8 cellular contexts compared by ENCODE assay signal in the genomic region with DNA sequence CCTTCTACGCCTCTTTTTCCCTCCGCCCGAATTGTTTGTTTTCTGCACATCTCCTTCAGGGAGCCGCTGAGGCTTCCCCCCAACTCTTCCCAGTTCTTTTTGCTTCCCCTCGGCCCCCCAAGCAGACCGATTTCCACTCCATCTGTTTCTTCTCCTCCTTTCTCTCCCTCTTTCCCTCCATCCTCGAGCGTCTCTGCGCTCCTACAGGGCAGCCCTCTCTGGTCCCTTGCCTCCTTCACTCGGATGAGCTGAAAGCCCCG. TPM values are rescaled to one million over a fixed set of nuclear protein-coding genes. Genes with fewer than 3 reads are reported as not detected.
DNase-seq lines count a peak whose midpoint lies in the region; ATAC-seq and TF ChIP-seq lines count a peak whose summit lies in the region.

No MANE protein-coding gene starts in this region.

- DNase-seq in Panc1 (ENCODE audit: low read depth, low spot score) = no peak
- DNase-seq in esophagus muscularis mucosa (ENCODE audit: extremely low spot score) = no peak
- no peak for DNase-seq in iPS-NIHi11 (ENCODE audit: low spot score)
- DNase-seq in HT-29 (ENCODE audit: low spot score) = no peak

- H3K4me1 ChIP-seq in ES-I3 (ENCODE audit: insufficient read depth, low read length) = peaks cover 10% of the 10 kb centered on the region
- H3K4me1 ChIP-seq in Panc1 (ENCODE audit: control insufficient read depth, insufficient read depth, low read length) = peaks cover 11% of the 10 kb centered on the region
- H3K4me1 ChIP-seq in esophagus muscularis mucosa = peaks cover 46 to 77% (median 71%) of the 10 kb centered on the region in 4 donors
- H3K4me1 ChIP-seq in rectal smooth muscle tissue (ENCODE audit: control insufficient read depth, insufficient read depth, low read length) = peaks cover 2% of the 10 kb centered on the region

- H3K27me3 ChIP-seq in Panc1 (ENCODE audit: control insufficient read depth, insufficient read depth, low read length) (peaks cover 31% of the 10 kb centered on the region), esophagus muscularis mucosa (peaks cover 0 to 100% (median 93%) of the 10 kb centered on the region in 4 donors), rectal smooth muscle tissue (ENCODE audit: control insufficient read depth, insufficient read depth, low read length) (peaks cover 83% of the 10 kb centered on the region)

- POLR2A ChIA-PET in Panc1 (lab: Charles Lee) = no interaction called here

- no peak for TF ChIP-seq POLR2A in esophagus muscularis mucosa (IDR thresholded peaks at IDR 0.05; ENCODE audit: low read depth)

- peak; percentile 14 for ATAC-seq in Panc1
- ATAC-seq in GM18867 (IDR thresholded peaks at IDR 0.05; ENCODE audit: unreplicated experiment) = no peak
- no peak for ATAC-seq in GM18868 (IDR thresholded peaks at IDR 0.05; ENCODE audit: unreplicated experiment)

- H3K4me3 ChIP-seq in Panc1 (ENCODE audit: low read depth in 2 of 2, low read length in 2 of 2) (peak overlapping the region; percentile 49 to 57), esophagus muscularis mucosa (peak overlapping the region; percentile 36 to 41 (median 40)), rectal smooth muscle tissue (ENCODE audit: low read length) (peak overlapping the region; percentile 57)

- in situ Hi-C loops in Panc1 (cut with HindIII; ENCODE audit: low pct_unique_long_range_greater_than_20kb, low sequenced_read_pairs) = no loop called here

- CTCF ChIA-PET in Panc1 (lab: Charles Lee) = interaction anchor here (0.9 to 1.3 kb wide), 2 partner anchors 9 to 239 kb away, joined by 3 to 7 read pairs; no protein-coding TSS in a partner anchor

- intact Hi-C loops in Panc1 (cut with micrococcal nuclease; ENCODE audit: unreplicated experiment) = loop anchor here (5.0 kb wide), 1 partner anchor 225 kb away; no protein-coding TSS in a partner anchor
- intact Hi-C loops in esophagus muscularis mucosa (cut with DNase I) = no loop called here

- TF ChIP-seq EP300 in esophagus muscularis mucosa (IDR thresholded peaks at IDR 0.05) = no peak

- H3K36me3 ChIP-seq in ES-I3 (ENCODE audit: insufficient read depth, low read length) (no peaks in the 10 kb centered on the region), Panc1 (ENCODE audit: control insufficient read depth, insufficient read depth, low read length) (no peaks in the 10 kb centered on the region), esophagus muscularis mucosa (no peaks in the 10 kb centered on the region), rectal smooth muscle tissue (ENCODE audit: control insufficient read depth, insufficient read depth, low read length) (no peaks in the 10 kb centered on the region)

- peak overlapping the region; percentile 42; the same call in 1 of the 2 replicates for H3K9ac ChIP-seq in ES-I3 (ENCODE audit: low read depth, low read length)
- no peak overlapping the region for H3K9ac ChIP-seq in rectal smooth muscle tissue (ENCODE audit: low read length)

- H3K27ac ChIP-seq in Panc1 (ENCODE audit: low read length) = no peak overlapping the region
- H3K27ac ChIP-seq in esophagus muscularis mucosa (replicated peaks in 1 of 4) = no peak overlapping the region
- no peak overlapping the region for H3K27ac ChIP-seq in rectal smooth muscle tissue (ENCODE audit: low read depth, low read length)

- no peak for TF ChIP-seq CTCF in Panc1 (IDR thresholded peaks at IDR 0.05)
- no peak for TF ChIP-seq CTCF in esophagus muscularis mucosa (IDR thresholded peaks at IDR 0.05)

- H3K9me3 ChIP-seq in ES-I3 (ENCODE audit: control insufficient read depth, insufficient read depth, low read length) (no peaks in the 10 kb centered on the region), Panc1 (ENCODE audit: control insufficient read depth, insufficient read depth, low read depth, low read length) (no peaks in the 10 kb centered on the region), esophagus muscularis mucosa (no peaks in the 10 kb centered on the region)

- no TSS peak for BruUV-seq in Panc1 (replicated peaks; lab: Mats Ljungman, UMichigan)

- 5% methylated on average over 11 of the region's 11 CpGs for WGBS in esophagus muscularis mucosa

RNA-seq across cellular contexts. Expression of a gene that starts 0.3 kb away (rescaled TPM):
- total RNA-seq in Panc1 (2021; ENCODE audit: unreplicated experiment) (not detected), esophagus muscularis mucosa (not detected)
- polyA plus RNA-seq in Panc1 (2012; ENCODE audit: insufficient read length) = not detected
- total RNA-seq in HT-29 (2014; rRNA removed; shearing (Covaris generic)) = not detected in 2 replicates

RNA-seq across cellular contexts. Expression of a gene that starts 15.1 kb away (rescaled TPM):
- total RNA-seq in Panc1 (2021; ENCODE audit: unreplicated experiment) (7.2 TPM), esophagus muscularis mucosa (1 to 10 TPM in 1 of 4 donors, under 1 TPM in 1, not detected in 2; 0.83 to 5.4 TPM)
- 5.8 TPM for polyA plus RNA-seq in Panc1 (2012; ENCODE audit: insufficient read length)
- total RNA-seq in HT-29 (2014; rRNA removed; shearing (Covaris generic)) = 4.1 and 12.8 TPM in 2 replicates
